25 cellular contexts compared by ENCODE assay signal in the genomic region with DNA sequence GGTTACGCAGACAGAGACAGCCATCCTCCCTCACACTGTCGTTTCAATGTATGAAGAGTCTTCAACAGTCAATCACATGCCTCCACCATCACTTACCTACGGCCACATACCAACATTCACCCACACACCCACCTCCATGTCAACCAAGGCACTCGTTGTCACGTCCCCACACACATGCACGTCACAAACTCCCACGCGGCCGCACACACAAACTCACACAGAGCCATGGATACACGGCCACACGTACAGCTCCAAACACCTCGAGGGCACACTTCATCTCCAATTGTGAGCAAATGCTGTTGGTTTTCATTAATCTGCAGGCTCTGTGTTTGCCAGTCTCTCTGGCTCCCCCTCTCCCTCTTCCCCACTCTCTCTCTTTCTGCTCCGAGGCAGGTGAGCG.
"Had no signal": no experiment of that assay in that cellular context is flagged by ENCODE, and none has a peak within 500 bp of the region (broad histone marks: within the 10 kb centered on the region; RNA-seq: fewer than 3 reads in every experiment).

No MANE protein-coding gene starts in this region.

- H3K36me3 Mint-ChIP-seq: activated CD8-positive, alpha-beta memory T cell treated with anti-CD3 and anti-CD28 coated beads, Interleukin-2, amount 10 ng/mL, durations not matched to agents 7 days and 5 days; activated naive CD8-positive, alpha-beta T cell treated with anti-CD3 and anti-CD28 coated beads for 36 hours; T-cell had no signal

- H3K27me3 ChIP-seq: adrenal gland, uterus had no signal

- H3K4me3 Mint-ChIP-seq: activated CD4-positive, alpha-beta T cell treated with anti-CD3 and anti-CD28 coated beads for 36 hours; activated CD8-positive, alpha-beta memory T cell treated with anti-CD3 and anti-CD28 coated beads, Interleukin-2, amount 10 ng/mL, durations not matched to agents 7 days and 5 days; activated CD8-positive, alpha-beta T cell treated with anti-CD3 and anti-CD28 coated beads, Interleukin-2, amount 10 ng/mL, durations not matched to agents 7 days and 5 days; activated naive CD4-positive, alpha-beta T cell treated with anti-CD3 and anti-CD28 coated beads for 36 hours; activated naive CD8-positive, alpha-beta T cell treated with anti-CD3 and anti-CD28 coated beads for 36 hours; activated T-cell treated with anti-CD3 and anti-CD28 coated beads, Interleukin-2, amount 50 U/mL, for 72 hours; stimulated activated naive CD8-positive, alpha-beta T cell treated with anti-CD3 and anti-CD28 coated beads, Interleukin-15, Interleukin-2, amounts not matched to agents 100 ng/mL and 50 ng/mL, for 24 hours; T-cell had no signal

- H3K27ac Mint-ChIP-seq: activated CD4-positive, alpha-beta T cell treated with anti-CD3 and anti-CD28 coated beads for 36 hours; activated CD8-positive, alpha-beta memory T cell treated with anti-CD3 and anti-CD28 coated beads, Interleukin-2, amount 10 ng/mL, durations not matched to agents 7 days and 5 days; activated CD8-positive, alpha-beta T cell treated with anti-CD3 and anti-CD28 coated beads, Interleukin-2, amount 10 ng/mL, durations not matched to agents 7 days and 5 days; activated naive CD4-positive, alpha-beta T cell treated with anti-CD3 and anti-CD28 coated beads for 36 hours; activated naive CD8-positive, alpha-beta T cell treated with anti-CD3 and anti-CD28 coated beads for 36 hours; activated T-cell treated with anti-CD3 and anti-CD28 coated beads, Interleukin-2, amount 50 U/mL, for 72 hours; stimulated activated naive CD8-positive, alpha-beta T cell treated with anti-CD3 and anti-CD28 coated beads, Interleukin-15, Interleukin-2, amounts not matched to agents 100 ng/mL and 50 ng/mL, for 24 hours; T-cell had no signal

- H3K4me3 ChIP-seq: adrenal gland, body of pancreas, skin epidermis, thoracic aorta, uterus had no signal

- FAIRE-seq: endothelial cell of umbilical vein, islet of Langerhans had no signal

- H3K4me1 Mint-ChIP-seq: activated CD4-positive, alpha-beta T cell treated with anti-CD3 and anti-CD28 coated beads for 36 hours; activated CD8-positive, alpha-beta memory T cell treated with anti-CD3 and anti-CD28 coated beads, Interleukin-2, amount 10 ng/mL, durations not matched to agents 7 days and 5 days; activated naive CD8-positive, alpha-beta T cell treated with anti-CD3 and anti-CD28 coated beads for 36 hours; T-cell had no signal

- DNase-seq: activated CD4-positive, alpha-beta T cell treated with anti-CD3 and anti-CD28 coated beads for 36 hours; activated CD4-positive, CD25-positive, alpha-beta regulatory T cell; activated CD8-positive, alpha-beta memory T cell treated with anti-CD3 and anti-CD28 coated beads, Interleukin-2, amount 10 ng/mL, durations not matched to agents 7 days and 5 days; activated CD8-positive, alpha-beta T cell treated with anti-CD3 and anti-CD28 coated beads, Interleukin-2, amount 10 ng/mL, durations not matched to agents 7 days and 5 days; activated naive CD4-positive, alpha-beta T cell treated with anti-CD3 and anti-CD28 coated beads for 36 hours; activated naive CD8-positive, alpha-beta T cell treated with anti-CD3 and anti-CD28 coated beads for 36 hours; activated T-cell treated with anti-CD3 and anti-CD28 coated beads for 4 hours; activated T-cell treated with anti-CD3 and anti-CD28 coated beads, Interleukin-2, amount 50 U/mL, for 72 hours; adrenal gland; aorta; body of pancreas; central memory CD4-positive, alpha-beta T cell; foreskin fibroblast; left ventricle myocardium superior; stimulated activated CD4-positive, alpha-beta T cell treated with anti-CD3 and anti-CD28 coated beads, Interleukin-12 subunit alpha, Interleukin-12 subunit beta, amount 100 ng/mL, for 4 hours; stimulated activated CD4-positive, alpha-beta T cell treated with anti-CD3 and anti-CD28 coated beads, Interleukin-4, amount 100 ng/mL, for 1 hour; T-cell; trophoblast cell; uterus had no signal

- H3K9me3 ChIP-seq: adrenal gland, body of pancreas, thoracic aorta, uterus had no signal

- ATAC-seq: activated CD4-positive, alpha-beta T cell treated with anti-CD3 and anti-CD28 coated beads for 36 hours; activated CD8-positive, alpha-beta memory T cell treated with anti-CD3 and anti-CD28 coated beads, Interleukin-2, amount 10 ng/mL, durations not matched to agents 7 days and 5 days; activated CD8-positive, alpha-beta T cell treated with anti-CD3 and anti-CD28 coated beads, Interleukin-2, amount 10 ng/mL, durations not matched to agents 7 days and 5 days; activated T-cell treated with anti-CD3 and anti-CD28 coated beads, Interleukin-2, amount 50 U/mL, for 72 hours; body of pancreas; left ventricle myocardium superior; sciatic nerve; T-cell had no signal

- H3K9me3 Mint-ChIP-seq: activated naive CD4-positive, alpha-beta T cell treated with anti-CD3 and anti-CD28 coated beads for 36 hours; activated naive CD8-positive, alpha-beta T cell treated with anti-CD3 and anti-CD28 coated beads for 36 hours; stimulated activated naive CD8-positive, alpha-beta T cell treated with anti-CD3 and anti-CD28 coated beads, Interleukin-15, Interleukin-2, amounts not matched to agents 100 ng/mL and 50 ng/mL, for 24 hours had no signal

- H3K27ac ChIP-seq: adrenal gland, body of pancreas, skin epidermis, thoracic aorta, uterus had no signal

- H3K36me3 ChIP-seq: adrenal gland, thoracic aorta, uterus had no signal

- H3K4me1 ChIP-seq: adrenal gland, body of pancreas, uterus had no signal
